Comparison of ENCODE assay signal across 8 cellular contexts in the genomic region with DNA sequence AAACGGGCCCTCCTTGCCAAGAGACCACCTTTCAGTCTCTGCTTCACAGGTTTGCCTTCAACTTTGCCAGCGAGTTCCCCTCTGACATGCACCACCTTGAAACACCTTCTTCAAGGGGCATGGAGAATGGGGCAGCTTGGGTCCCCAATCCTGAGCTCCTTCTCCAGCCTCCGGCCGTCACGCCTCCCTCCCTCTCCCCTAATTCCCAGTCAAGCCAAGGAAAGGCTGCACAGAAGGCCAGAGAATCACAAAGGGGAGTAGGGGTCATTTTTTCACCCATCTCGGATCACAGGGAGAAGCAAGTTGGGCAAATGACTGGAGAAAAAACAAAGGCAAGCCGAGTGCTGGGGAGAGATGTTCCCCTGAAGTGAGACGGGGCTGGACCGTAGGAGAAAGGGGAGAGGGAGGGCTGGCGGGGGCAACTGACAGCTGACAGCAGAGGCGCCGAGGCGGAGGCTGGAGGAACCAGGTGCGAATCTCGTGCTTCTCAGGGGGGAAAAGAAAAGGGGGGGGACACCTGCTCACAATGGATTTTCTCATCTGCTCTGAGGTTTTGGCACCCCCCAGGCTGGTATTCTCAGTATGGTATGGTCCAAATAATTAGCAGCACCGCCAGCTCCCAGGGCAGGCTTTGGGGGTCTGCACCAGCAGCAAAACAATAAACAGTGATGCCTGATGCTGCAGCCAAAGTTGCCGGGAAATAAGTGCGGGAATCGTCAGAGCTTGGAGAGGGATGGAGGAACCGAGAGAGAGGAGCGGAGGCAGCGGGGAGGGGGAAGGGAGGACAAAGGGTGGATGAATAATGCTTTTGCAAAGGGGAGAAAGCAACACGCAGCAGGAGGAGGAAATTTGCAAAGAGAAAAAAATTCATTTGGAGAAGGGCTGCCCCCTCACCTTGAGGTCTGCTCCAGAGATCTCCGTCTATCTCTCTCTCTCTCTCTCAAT. TPM values are rescaled to one million over a fixed set of nuclear protein-coding genes. Genes with fewer than 3 reads are reported as not detected.
DNase-seq lines count a peak whose midpoint lies in the region; ATAC-seq, FAIRE-seq and TF ChIP-seq lines count a peak whose summit lies in the region.

No MANE protein-coding gene starts in this region.

- peaks cover 60% of the 10 kb centered on the region for H3K4me1 Mint-ChIP-seq in type B pancreatic cell (ENCODE audit: unreplicated experiment)

- peaks cover 12% of the 10 kb centered on the region for H3K4me1 ChIP-seq in GM12878 (ENCODE audit: control insufficient read depth, insufficient read depth, low read length)
- H3K4me1 ChIP-seq in thyroid gland, result peaks cover 36 to 62% of the 10 kb centered on the region in 2 donors

- 12% methylated on average over 17 of the region's 24 CpGs for WGBS in GM12878 (ENCODE audit: insufficient coverage, insufficient replicate concordance, low lambda C conversion rate, missing lambda C conversion rate)
- 3 to 5% methylated on average over 23 to 24 of the region's 24 CpGs for WGBS in thyroid gland, 2 donors

- H3K36me3 ChIP-seq in GM12878 (ENCODE audit: control insufficient read depth in 2 of 2, insufficient read depth in 2 of 2, low read length in 1 of 2) (no peaks in the 10 kb centered on the region), thyroid gland (no peaks in the 10 kb centered on the region)

- peak overlapping the region; percentile 62 for H3K4me3 ChIP-seq in AG04449 (ENCODE audit: low read depth, low read length)
- peak overlapping the region; percentile 60; the same call in 1 of the 2 replicates for H3K4me3 ChIP-seq in GM12878
- H3K4me3 ChIP-seq in thyroid gland (replicated peaks in 1 of 3), result peak overlapping the region in 1 of 3 donors; percentile 20

- TF ChIP-seq CTCF in AG04449 (IDR thresholded peaks at IDR 0.05; ENCODE audit: insufficient read depth, low read length, missing control alignments) (no peak), GM12878 (IDR thresholded peaks at IDR 0.05 in 2 of 3, conservative IDR thresholded peaks at IDR 0.05 in 1 of 3; ENCODE audit: control insufficient read depth in 2 of 3, extremely low read depth in 1 of 3, insufficient read depth in 1 of 3, low read depth in 3 of 3, low read length in 3 of 3) (no peak), type B pancreatic cell (conservative IDR thresholded peaks at IDR 0.05) (no peak), thyroid gland (IDR thresholded peaks at IDR 0.05) (no peak)

- in situ Hi-C loops in GM12878 (cut with MboI), result no loop called here

- ATAC-seq in GM12878 (no peak), GM21515 (IDR thresholded peaks at IDR 0.05; ENCODE audit: unreplicated experiment) (no peak)

- H3K9me3 ChIP-seq in GM12878 (replicated peaks; ENCODE audit: control insufficient read depth, insufficient read depth, low read length), result no peaks in the 10 kb centered on the region
- H3K9me3 ChIP-seq in thyroid gland, result no peaks in the 10 kb centered on the region

- POLR2A ChIA-PET in AG04449 (lab: Yijun Ruan, JAX), result interaction anchor here (0.9 to 1.8 kb wide), 2 partner anchors 10 to 12 kb away, joined by 3 read pairs; no protein-coding TSS in a partner anchor
- POLR2A ChIA-PET in GM12878 (lab: Charles Lee), result interaction anchor here (0.7 to 1.0 kb wide), 2 partner anchors 10 to 13 kb away, joined by 3 to 10 read pairs; no protein-coding TSS in a partner anchor

- TF ChIP-seq POLR2A in GM12878 (IDR thresholded peaks at IDR 0.05; ENCODE audit: low read depth, low read length), result no peak
- no peak for TF ChIP-seq POLR2A in thyroid gland (IDR thresholded peaks at IDR 0.05)
- TF ChIP-seq POLR2A in GM12891 (IDR thresholded peaks at IDR 0.05; ENCODE audit: low read depth, low read length), result no peak

- no peaks in the 10 kb centered on the region for H3K79me2 ChIP-seq in GM12878 (ENCODE audit: control insufficient read depth, insufficient read depth, low read length)

- no peak for FAIRE-seq in GM12878 (lab: Jason Lieb, UNC)
- no peak for FAIRE-seq in GM12891 (lab: Jason Lieb, UNC)

- H3K36me3 Mint-ChIP-seq in type B pancreatic cell, result no peaks in the 10 kb centered on the region

- H3K27me3 ChIP-seq in GM12878 (replicated peaks in 1 of 2; ENCODE audit: control insufficient read depth in 2 of 2, insufficient read depth in 2 of 2, low read length in 1 of 2) (peaks cover 12 to 17% of the 10 kb centered on the region in 2 experiments), thyroid gland (peaks cover 3% of the 10 kb centered on the region)

- H3K9ac ChIP-seq in GM12878 (ENCODE audit: control insufficient read depth, insufficient read depth, low read length), result no peak overlapping the region

- BruUV-seq in GM12878 (replicated peaks; lab: Mats Ljungman, UMichigan), result no TSS peak

- RAD21 ChIA-PET in GM12878 (lab: Charles Lee; ENCODE audit: unreplicated experiment), result interaction anchor here (0.7 to 1.2 kb wide), 2 partner anchors 66 to 634 kb away, joined by 3 to 4 read pairs; no protein-coding TSS in a partner anchor

- no peak for TF ChIP-seq RAD21 in Ishikawa (IDR thresholded peaks at IDR 0.05; ENCODE audit: low read depth)
- no peak for TF ChIP-seq RAD21 in GM12878 (IDR thresholded peaks at IDR 0.05; ENCODE audit: insufficient read depth, low read depth, low read length)

- DNase-seq in AG04449 (ENCODE audit: low read depth, low spot score), result no peak
- DNase-seq in GM12878 (ENCODE audit: low read depth, low spot score), result no peak
- peak; percentile 40 for DNase-seq in medulla oblongata (ENCODE audit: extremely low spot score)
- DNase-seq in type B pancreatic cell (ENCODE audit: extremely low spot score, unreplicated experiment), result no peak
- DNase-seq in thyroid gland, result no peak
- DNase-seq in GM12891 (ENCODE audit: insufficient read length, low spot score), result no peak

- SMC1A ChIA-PET in GM12878 (lab: Charles Lee; ENCODE audit: uncharacterized antibody, unreplicated experiment), result interaction anchor here (1.0 to 2.1 kb wide), 2 partner anchors 8 to 81 kb away, joined by 3 to 6 read pairs; partner anchors contain the start of gene UBE2L6

- H3K4me2 ChIP-seq in GM12878 (ENCODE audit: control insufficient read depth, insufficient read depth), result peak overlapping the region; percentile 75

- peak overlapping the region; percentile 85 for H3K27ac Mint-ChIP-seq in type B pancreatic cell

- peak overlapping the region; percentile 85 for H3K4me3 Mint-ChIP-seq in type B pancreatic cell

- no peaks in the 10 kb centered on the region for H4K20me1 ChIP-seq in GM12878 (ENCODE audit: control insufficient read depth, insufficient read depth)

- TF ChIP-seq EP300 in Ishikawa (IDR thresholded peaks at IDR 0.05; ENCODE audit: borderline replicate concordance) (no peak), GM12878 (IDR thresholded peaks at IDR 0.05; ENCODE audit: borderline replicate concordance in 1 of 2, control insufficient read depth in 1 of 2, low read depth in 2 of 2, low read length in 2 of 2) (no peak)

- no peaks in the 10 kb centered on the region for H3K9me3 Mint-ChIP-seq in type B pancreatic cell

- intact Hi-C loops in GM12878 (cut with micrococcal nuclease; ENCODE audit: unreplicated experiment), result no loop called here
- intact Hi-C loops in thyroid gland (cut with DNase I), result loop anchor here (10.0 kb wide), 1 partner anchor 304 kb away; no protein-coding TSS in a partner anchor

- H3K27ac ChIP-seq in GM12878 (ENCODE audit: control insufficient read depth, insufficient read depth) (no peak overlapping the region), thyroid gland (no peak overlapping the region)

- CTCF ChIA-PET in AG04449 (lab: Yijun Ruan, JAX) (interaction anchor here (0.8 to 11.5 kb wide), 5 partner anchors 9 to 190 kb away, joined by 3 to 306 read pairs (median 13); partner anchors contain the start of genes RTN4RL2 and UBE2L6), GM12878 (lab: Yijun Ruan, JAX) (interaction anchor here (0.7 to 13.9 kb wide), 10 partner anchors 9 to 326 kb away, joined by 3 to 319 read pairs (median 4); partner anchors contain the start of gene UBE2L6)

- peaks cover 63% of the 10 kb centered on the region for H3K27me3 Mint-ChIP-seq in type B pancreatic cell

- H2AFZ ChIP-seq in GM12878 (ENCODE audit: control insufficient read depth, low read depth, low read length), result no peak overlapping the region

RNA-seq across cellular contexts. Expression of gene YPEL4, which starts 0.6 kb away (rescaled TPM):
- 1.2 and 1.8 TPM in 2 replicates for total RNA-seq in GM12878 (2013; cell fraction: nucleolus; rRNA removed)
- total RNA-seq in GM12878 (2014; rRNA removed) (0.05 TPM in 1 of 2 replicates, not detected in the other), GM12878 (2014; rRNA removed; fragmentation: Illumina TruSeq; extraction: Trizol) (0.09 TPM in 1 of 2 replicates, not detected in the other), GM12878 (2021) (0.13 TPM in 1 of 2 replicates, not detected in the other), type B pancreatic cell (ENCODE audit: low replicate concordance) (0.38 and 0.48 TPM in 2 replicates), thyroid gland (1 to 10 TPM in 2 of 4 donors, not detected in 2; 1.1 to 1.7 TPM)
- 0.50 TPM for polyA plus RNA-seq in GM12878 (2011; ENCODE audit: low read depth)
- polyA plus RNA-seq in GM12878 (2011; rRNA removed) (0.26 and 0.39 TPM in 2 replicates), GM12878 (2014; fragmentation: Illumina TruSeq; extraction: Trizol) (not detected in 2 replicates), GM12878 (2014; fragmentation: Nextera tagmentation; extraction: Ambion mirVana) (not detected), GM12878 (2014; rRNA removed) (0.50 TPM in 1 of 2 replicates, not detected in the other), GM12878 (2016; fragmentation: Nextera tagmentation; extraction: Ambion mirVana) (under 1 TPM; 0.07 to 0.10 TPM)
- polyA plus RNA-seq in GM12878 (2011; cell fraction: cytosol; rRNA removed), result 0.24 and 0.30 TPM in 2 replicates
- polyA plus RNA-seq in GM12878 (2011; cell fraction: nucleus; rRNA removed), result 0.44 and 0.85 TPM in 2 replicates
- 0.58 and 1.1 TPM in 2 replicates for polyA plus RNA-seq in GM12878 (2012)
- polyA minus RNA-seq in GM12878 (2011; rRNA and poly(A)+ RNA removed), result 0.22 and 0.31 TPM in 2 replicates
- polyA minus RNA-seq in GM12878 (2011; cell fraction: cytosol; rRNA and poly(A)+ RNA removed), result 0.27 TPM in 1 of 2 replicates, not detected in the other
- polyA minus RNA-seq in GM12878 (2011; cell fraction: nucleus; rRNA and poly(A)+ RNA removed), result 0.48 TPM in 2 replicates
- 0.31 TPM for polyA plus RNA-seq in GM12891 (2012; ENCODE audit: low read depth, missing spikeins)

RNA-seq across cellular contexts. Expression of gene CLP1, which starts 8.5 kb away (rescaled TPM):
- total RNA-seq in GM12878 (2013; cell fraction: nucleolus; rRNA removed), result 8.6 and 8.8 TPM in 2 replicates
- total RNA-seq in GM12878 (2014; rRNA removed) (21.3 and 22.0 TPM in 2 replicates), GM12878 (2014; rRNA removed; fragmentation: Illumina TruSeq; extraction: Trizol) (23.9 and 24.0 TPM in 2 replicates), GM12878 (2021) (19.9 and 20.0 TPM in 2 replicates), type B pancreatic cell (ENCODE audit: low replicate concordance) (16.9 and 20.7 TPM in 2 replicates), thyroid gland (10 to 100 TPM; 10.7 to 15.9 (median 14.1) TPM)
- polyA plus RNA-seq in GM12878 (2011; ENCODE audit: low read depth), result 11.6 TPM
- polyA plus RNA-seq in GM12878 (2011; rRNA removed) (29.1 and 31.7 TPM in 2 replicates), GM12878 (2014; fragmentation: Illumina TruSeq; extraction: Trizol) (23.9 and 30.0 TPM in 2 replicates), GM12878 (2014; fragmentation: Nextera tagmentation; extraction: Ambion mirVana) (10 to 100 TPM; 33.6 to 45.7 TPM), GM12878 (2014; rRNA removed) (20.7 and 21.2 TPM in 2 replicates), GM12878 (2016; fragmentation: Nextera tagmentation; extraction: Ambion mirVana) (10 to 100 TPM; 31.6 to 36.3 TPM)
- 34.3 and 38.5 TPM in 2 replicates for polyA plus RNA-seq in GM12878 (2011; cell fraction: cytosol; rRNA removed)
- 21.4 and 28.7 TPM in 2 replicates for polyA plus RNA-seq in GM12878 (2011; cell fraction: nucleus; rRNA removed)
- 15.0 and 16.3 TPM in 2 replicates for polyA plus RNA-seq in GM12878 (2012)
- polyA minus RNA-seq in GM12878 (2011; rRNA and poly(A)+ RNA removed), result 31.1 and 41.7 TPM in 2 replicates
- polyA minus RNA-seq in GM12878 (2011; cell fraction: cytosol; rRNA and poly(A)+ RNA removed), result 7.4 and 8.5 TPM in 2 replicates
- polyA minus RNA-seq in GM12878 (2011; cell fraction: nucleus; rRNA and poly(A)+ RNA removed), result 7.6 and 10.2 TPM in 2 replicates
- 15.7 TPM for polyA plus RNA-seq in GM12891 (2012; ENCODE audit: low read depth, missing spikeins)

RNA-seq across cellular contexts. Expression of gene ZDHHC5, which starts 18.9 kb away (rescaled TPM):
- total RNA-seq in GM12878 (2013; cell fraction: nucleolus; rRNA removed), result 52.8 and 56.0 TPM in 2 replicates
- total RNA-seq in GM12878 (2014; rRNA removed), result 29.1 and 34.1 TPM in 2 replicates
- 34.3 and 36.8 TPM in 2 replicates for total RNA-seq in GM12878 (2014; rRNA removed; fragmentation: Illumina TruSeq; extraction: Trizol)
- 59.9 and 61.3 TPM in 2 replicates for total RNA-seq in GM12878 (2021)
- polyA plus RNA-seq in GM12878 (2011; ENCODE audit: low read depth), result 20.1 TPM
- 33.9 and 46.7 TPM in 2 replicates for polyA plus RNA-seq in GM12878 (2011; rRNA removed)
- 45.0 and 56.7 TPM in 2 replicates for polyA plus RNA-seq in GM12878 (2011; cell fraction: cytosol; rRNA removed)
- polyA plus RNA-seq in GM12878 (2011; cell fraction: nucleus; rRNA removed), result 41.0 and 48.9 TPM in 2 replicates
- 27.1 and 33.2 TPM in 2 replicates for polyA plus RNA-seq in GM12878 (2012)
- polyA plus RNA-seq in GM12878 (2014; fragmentation: Illumina TruSeq; extraction: Trizol), result 49.8 and 57.4 TPM in 2 replicates
- 1 to 10 TPM; 3.9 to 7.3 TPM for polyA plus RNA-seq in GM12878 (2014; fragmentation: Nextera tagmentation; extraction: Ambion mirVana)
- polyA plus RNA-seq in GM12878 (2014; rRNA removed), result 48.5 and 54.4 TPM in 2 replicates
- polyA plus RNA-seq in GM12878 (2016; fragmentation: Nextera tagmentation; extraction: Ambion mirVana), result 10 to 100 TPM; 36.6 to 38.4 TPM
- 91.2 and 101 TPM in 2 replicates for polyA minus RNA-seq in GM12878 (2011; rRNA and poly(A)+ RNA removed)
- 24.2 and 31.4 TPM in 2 replicates for polyA minus RNA-seq in GM12878 (2011; cell fraction: cytosol; rRNA and poly(A)+ RNA removed)
- polyA minus RNA-seq in GM12878 (2011; cell fraction: nucleus; rRNA and poly(A)+ RNA removed), result 27.9 and 33.0 TPM in 2 replicates
- 56.7 and 80.6 TPM in 2 replicates for total RNA-seq in type B pancreatic cell (ENCODE audit: low replicate concordance)
- 10 to 100 TPM; 55.5 to 77.5 (median 71.6) TPM for total RNA-seq in thyroid gland
- polyA plus RNA-seq in GM12891 (2012; ENCODE audit: low read depth, missing spikeins), result 28.2 TPM

RNA-seq across cellular contexts. Expression of gene SERPING1, which starts 51.6 kb away (rescaled TPM):
- not detected in 2 replicates for total RNA-seq in GM12878 (2013; cell fraction: nucleolus; rRNA removed)
- total RNA-seq in GM12878 (2014; rRNA removed) (not detected in 2 replicates), GM12878 (2014; rRNA removed; fragmentation: Illumina TruSeq; extraction: Trizol) (not detected in 2 replicates), GM12878 (2021) (1.3 and 1.4 TPM in 2 replicates), type B pancreatic cell (ENCODE audit: low replicate concordance) (58.5 and 74.7 TPM in 2 replicates), thyroid gland (100 to 1,000 TPM; 107 to 343 (median 196) TPM)
- polyA plus RNA-seq in GM12878 (2011; ENCODE audit: low read depth), result not detected
- polyA plus RNA-seq in GM12878 (2011; rRNA removed) (not detected in 2 replicates), GM12878 (2014; fragmentation: Illumina TruSeq; extraction: Trizol) (not detected in 2 replicates), GM12878 (2014; fragmentation: Nextera tagmentation; extraction: Ambion mirVana) (not detected), GM12878 (2014; rRNA removed) (not detected in 2 replicates), GM12878 (2016; fragmentation: Nextera tagmentation; extraction: Ambion mirVana) (under 1 TPM in 1 of 2 experiments, not detected in 1; 0.24 TPM)
- not detected in 2 replicates for polyA plus RNA-seq in GM12878 (2011; cell fraction: cytosol; rRNA removed)
- not detected in 2 replicates for polyA plus RNA-seq in GM12878 (2011; cell fraction: nucleus; rRNA removed)
- polyA plus RNA-seq in GM12878 (2012), result 0.06 TPM in 1 of 2 replicates, not detected in the other
- not detected in 2 replicates for polyA minus RNA-seq in GM12878 (2011; rRNA and poly(A)+ RNA removed)
- not detected in 2 replicates for polyA minus RNA-seq in GM12878 (2011; cell fraction: cytosol; rRNA and poly(A)+ RNA removed)
- not detected in 2 replicates for polyA minus RNA-seq in GM12878 (2011; cell fraction: nucleus; rRNA and poly(A)+ RNA removed)
- not detected for polyA plus RNA-seq in GM12891 (2012; ENCODE audit: low read depth, missing spikeins)
